ENCODE assay signal across 17 cellular contexts in genomic region chr16:8990445-8990844, GRCh38. TPM values are rescaled to one million over a fixed set of nuclear protein-coding genes. Genes with fewer than 3 reads are reported as not detected.
DNase-seq lines count a peak whose midpoint lies in the region; ATAC-seq, FAIRE-seq and TF ChIP-seq lines count a peak whose summit lies in the region.
"Had no signal": no experiment of that assay in that cellular context is flagged by ENCODE, and none has a peak within 500 bp of the region (broad histone marks: within the 10 kb centered on the region; RNA-seq: fewer than 3 reads in every experiment).

No MANE protein-coding gene starts in this region.

- no peak overlapping the region for H3K4ac ChIP-seq in H1 (replicated peaks; ENCODE audit: insufficient read length, low read depth, low read length)

- DNase-seq in H7, result peak; percentile 18
- DNase-seq in H1 (ENCODE audit: low read depth in 1 of 2, low spot score in 2 of 2), result no peak
- DNase-seq in left kidney (ENCODE audit: low read depth, low spot score), result peak; percentile 27
- no peak for DNase-seq in activated CD8-positive, alpha-beta memory T cell treated with anti-CD3 and anti-CD28 coated beads, Interleukin-2, amount 10 ng/mL, durations not matched to agents 7 days and 5 days
- DNase-seq in NCI-H2196 treated with DMSO at 0.1 percent for 48 hours (lab: John Stamatoyannopoulos, UW; ENCODE audit: unreplicated experiment), result no peak
- DNase-seq in GM20000 (ENCODE audit: low spot score), result no peak
- DNase-seq: Calu3; CD8-positive, alpha-beta T cell; DND-41; EL; HFFc6 had no signal

- H3K23me2 ChIP-seq in H1 (ENCODE audit: low read depth, low read length), result no peaks in the 10 kb centered on the region

- no peaks in the 10 kb centered on the region for H3K36me3 Mint-ChIP-seq in activated CD8-positive, alpha-beta memory T cell treated with anti-CD3 and anti-CD28 coated beads, Interleukin-2, amount 10 ng/mL, durations not matched to agents 7 days and 5 days
- H3K36me3 Mint-ChIP-seq: CD8-positive, alpha-beta T cell had no signal

- H3K4me1 Mint-ChIP-seq in activated CD8-positive, alpha-beta memory T cell treated with anti-CD3 and anti-CD28 coated beads, Interleukin-2, amount 10 ng/mL, durations not matched to agents 7 days and 5 days, result no peaks in the 10 kb centered on the region
- H3K4me1 Mint-ChIP-seq: B cell had no signal

- no peak overlapping the region; the same call in 1 of the 2 replicates for H3K18ac ChIP-seq in H1 (ENCODE audit: extremely low read depth, low read length)

- CTCF ChIA-PET in H1 (lab: Charles Lee; ENCODE audit: partially characterized antibody), result interaction anchor here (0.9 to 8.4 kb wide), 6 partner anchors 18 to 54 kb away, joined by 3 to 54 read pairs (median 6); no protein-coding TSS in a partner anchor
- CTCF ChIA-PET in activated CD8-positive, alpha-beta memory T cell treated with anti-CD3 and anti-CD28 coated beads, Interleukin-2, amount 10 ng/mL, durations not matched to agents 7 days and 5 days (lab: Charles Lee), result no interaction called here

- 38% methylated on average over 8 of the region's 8 CpGs; no CpG with 5 or more reads in 1 of the 2 experiments for WGBS in H1 (ENCODE audit: extremely low coverage in 1 of 2, insufficient coverage in 1 of 2, insufficient read length in 1 of 2, insufficient replicate concordance in 2 of 2, low coverage in 1 of 2, low lambda C conversion rate in 2 of 2, missing lambda C conversion rate in 1 of 2), 2 experiments

- H4K91ac ChIP-seq in H1 (replicated peaks; ENCODE audit: insufficient read length, low read length), result peak overlapping the region; percentile 91

- H2BK15ac ChIP-seq in H1 (ENCODE audit: low read length), result no peak overlapping the region

- no peak for TF ChIP-seq POLR2A in H1 (IDR thresholded peaks at IDR 0.05; ENCODE audit: control extremely low read depth in 1 of 2, low read depth in 2 of 2, low read length in 2 of 2)

- peak overlapping the region; percentile 41; the same call in 1 of the 2 replicates for H2BK5ac ChIP-seq in H1 (ENCODE audit: low read depth, low read length)

- no peak for ATAC-seq in activated CD8-positive, alpha-beta memory T cell treated with anti-CD3 and anti-CD28 coated beads, Interleukin-2, amount 10 ng/mL, durations not matched to agents 7 days and 5 days
- ATAC-seq: CD8-positive, alpha-beta T cell; GM12878; HCT116 had no signal

- no peaks in the 10 kb centered on the region for H3K9me3 Mint-ChIP-seq in activated CD8-positive, alpha-beta memory T cell treated with anti-CD3 and anti-CD28 coated beads, Interleukin-2, amount 10 ng/mL, durations not matched to agents 7 days and 5 days (ENCODE audit: low read depth)
- H3K9me3 Mint-ChIP-seq: CD8-positive, alpha-beta T cell; HFFc6 had no signal

- H4K8ac ChIP-seq in H1 (ENCODE audit: extremely low read depth, insufficient read depth, low read length), result no peak overlapping the region

- no peak overlapping the region for H3K23ac ChIP-seq in H1 (ENCODE audit: insufficient read length)

- no peaks in the 10 kb centered on the region for H3K79me1 ChIP-seq in H1 (ENCODE audit: low read depth, low read length)

- no peak for TF ChIP-seq CTCF in H1 (IDR thresholded peaks at IDR 0.05; ENCODE audit: control extremely low read depth in 1 of 3, insufficient read depth in 1 of 3, low read depth in 1 of 3, low read length in 3 of 3)
- TF ChIP-seq CTCF in GM20000 (IDR thresholded peaks at IDR 0.05; ENCODE audit: extremely low read depth, missing control alignments), result no peak

- H3K4me1 ChIP-seq in H1 (replicated peaks in 1 of 4; ENCODE audit: control insufficient read depth in 3 of 4, insufficient read depth in 4 of 4, low read length in 3 of 4), result peaks cover 0 to 4% (median 3%) of the 10 kb centered on the region in 4 experiments; a peak in 4 of 7 replicates

- no peak overlapping the region for H3K27ac ChIP-seq in H1 (ENCODE audit: low read depth, low read length)
- H3K27ac ChIP-seq: BLaER1 treated with 17β-estradiol and CSF1 and Interleukin-3, amounts not matched to agents 10 nM and 100 nM had no signal

- no peak overlapping the region for H3K14ac ChIP-seq in H1 (ENCODE audit: insufficient read length)

- H3K4me2 ChIP-seq in H1 (ENCODE audit: insufficient read depth in 1 of 2, low read depth in 2 of 2, low read length in 2 of 2), result peak overlapping the region; percentile 25 to 41; a peak in 3 of 4 replicates
- H3K4me2 ChIP-seq: BLaER1 treated with 17β-estradiol and CSF1 and Interleukin-3, amounts not matched to agents 10 nM and 100 nM had no signal

- no peak overlapping the region for H3K4me3 ChIP-seq in H7 (ENCODE audit: insufficient read depth, low read depth, low read length)
- no peak overlapping the region; a peak in 2 of 8 replicates for H3K4me3 ChIP-seq in H1 (ENCODE audit: extremely low read depth in 1 of 4, insufficient read depth in 2 of 4, low read depth in 3 of 4, low read length in 4 of 4)
- H3K4me3 ChIP-seq: BLaER1 treated with 17β-estradiol and CSF1 and Interleukin-3, amounts not matched to agents 10 nM and 100 nM; GM12878 had no signal

- no peak overlapping the region for H2AFZ ChIP-seq in H1 (ENCODE audit: low read length)

- no peak overlapping the region for H3K27ac Mint-ChIP-seq in activated CD8-positive, alpha-beta memory T cell treated with anti-CD3 and anti-CD28 coated beads, Interleukin-2, amount 10 ng/mL, durations not matched to agents 7 days and 5 days
- H3K27ac Mint-ChIP-seq: B cell; CD8-positive, alpha-beta T cell; HFFc6 had no signal

- H3K27me3 Mint-ChIP-seq in activated CD8-positive, alpha-beta memory T cell treated with anti-CD3 and anti-CD28 coated beads, Interleukin-2, amount 10 ng/mL, durations not matched to agents 7 days and 5 days, result no peaks in the 10 kb centered on the region

- POLR2A ChIA-PET in H1 (lab: Charles Lee; ENCODE audit: partially characterized antibody), result interaction anchor here (0.9 to 1.9 kb wide), 3 partner anchors 24 to 87 kb away, joined by 3 to 5 read pairs (median 3); no protein-coding TSS in a partner anchor

- H3K36me3 ChIP-seq in H7 (replicated peaks; ENCODE audit: control insufficient read depth, insufficient read depth, low read length), result no peaks in the 10 kb centered on the region
- no peaks in the 10 kb centered on the region for H3K36me3 ChIP-seq in H1 (ENCODE audit: control insufficient read depth in 2 of 4, insufficient read depth in 4 of 4, low read length in 3 of 4)
- H3K36me3 ChIP-seq: BLaER1 treated with 17β-estradiol and CSF1 and Interleukin-3, amounts not matched to agents 10 nM and 100 nM had no signal

- no peak for TF ChIP-seq RAD21 in H1 (IDR thresholded peaks at IDR 0.05 in 1 of 2, conservative IDR thresholded peaks at IDR 0.05 in 1 of 2; ENCODE audit: low read depth in 2 of 2, low read length in 2 of 2)

- H2AK5ac ChIP-seq in H1 (ENCODE audit: low read depth, low read length), result no peak overlapping the region

- 0 out of 2 replicates have a peak overlapping the region, but pooled peaks have one; percentile 82 for H2BK20ac ChIP-seq in H1 (ENCODE audit: low read length)

- no peaks in the 10 kb centered on the region for H3K79me2 ChIP-seq in H1 (ENCODE audit: control insufficient read depth in 1 of 2, insufficient read depth in 2 of 2, low read length in 2 of 2)

- FAIRE-seq in H1 (lab: Jason Lieb, UNC), result no peak
- FAIRE-seq: GM12878, H54, HTR-8/SVneo had no signal

- no peak overlapping the region for H4K5ac ChIP-seq in H1 (ENCODE audit: insufficient read length, low read depth, low read length)

- TF ChIP-seq EP300 in H1 (IDR thresholded peaks at IDR 0.05; ENCODE audit: borderline replicate concordance in 1 of 2, low read depth in 2 of 2, low read length in 2 of 2), result no peak

- H3K9me3 ChIP-seq in H1 (ENCODE audit: insufficient read depth in 2 of 2, low read depth in 1 of 2, low read length in 1 of 2), result no peaks in the 10 kb centered on the region
- H3K9me3 ChIP-seq: BLaER1 treated with 17β-estradiol and CSF1 and Interleukin-3, amounts not matched to agents 10 nM and 100 nM had no signal

- H3K9ac ChIP-seq in H1 (replicated peaks in 1 of 4; ENCODE audit: extremely low read depth in 1 of 4, low read depth in 3 of 4, low read length in 3 of 4), result no peak overlapping the region; a peak in 1 of 7 replicates
- H3K9ac ChIP-seq: BLaER1 treated with 17β-estradiol and CSF1 and Interleukin-3, amounts not matched to agents 10 nM and 100 nM had no signal

- H3K27me3 ChIP-seq in H7 (ENCODE audit: control insufficient read depth, insufficient read depth, low read length) (no peaks in the 10 kb centered on the region), H1 (replicated peaks in 1 of 4; ENCODE audit: control insufficient read depth in 3 of 4, extremely low read depth in 1 of 4, insufficient read depth in 3 of 4, low read length in 3 of 4) (no peaks in the 10 kb centered on the region; a peak in 1 of 7 replicates)
- H3K27me3 ChIP-seq: BLaER1 treated with 17β-estradiol and CSF1 and Interleukin-3, amounts not matched to agents 10 nM and 100 nM had no signal

- H4K20me1 ChIP-seq in H1 (replicated peaks in 1 of 2; ENCODE audit: control insufficient read depth in 1 of 2, insufficient read depth in 2 of 2, low read length in 2 of 2), result no peaks in the 10 kb centered on the region
- H4K20me1 ChIP-seq: BLaER1 treated with 17β-estradiol and CSF1 and Interleukin-3, amounts not matched to agents 10 nM and 100 nM had no signal

- H3K56ac ChIP-seq in H1 (replicated peaks; ENCODE audit: insufficient read length, low read depth, low read length), result no peak overlapping the region

- no peak overlapping the region for H3K4me3 Mint-ChIP-seq in activated CD8-positive, alpha-beta memory T cell treated with anti-CD3 and anti-CD28 coated beads, Interleukin-2, amount 10 ng/mL, durations not matched to agents 7 days and 5 days
- H3K4me3 Mint-ChIP-seq: B cell; CD8-positive, alpha-beta T cell; HFFc6 had no signal

- peak overlapping the region; percentile 56; the same call in 1 of the 2 replicates for H2BK12ac ChIP-seq in H1 (ENCODE audit: low read depth, low read length)

- H2BK120ac ChIP-seq in H1 (replicated peaks; ENCODE audit: low read depth, low read length), result no peak overlapping the region

RNA-seq across cellular contexts. Expression of gene USP7, which starts 26.7 kb away (rescaled TPM):
- total RNA-seq in H7 (2014; rRNA removed; shearing (Covaris generic)), result 63.6 and 80.7 TPM in 2 replicates
- 208 and 211 TPM in 2 replicates for total RNA-seq in H1 (2021; fragmentation: NEBNext Ultra II Directional; extraction: Animal tissue kit (Norgen Biotek cat#: 25700))
- 21.3 and 22.8 TPM in 2 replicates for polyA plus RNA-seq in H1 (2011; rRNA removed)
- polyA plus RNA-seq in H1 (2011; cell fraction: cytosol; rRNA removed), result 30.9 TPM
- polyA plus RNA-seq in H1 (2011; cell fraction: nucleus; rRNA removed), result 117 TPM
- polyA plus RNA-seq in H1 (2012, experiment 1 of 2), result 91.3 to 141 TPM (median 111 TPM) in 4 replicates
- 7.7 TPM for polyA plus RNA-seq in H1 (2012, experiment 2 of 2)
- polyA plus RNA-seq in H1 (2013, experiment 1 of 2), result 77.1 TPM
- polyA plus RNA-seq in H1 (2013, experiment 2 of 2), result 78.8 TPM
- polyA minus RNA-seq in H1 (2011; rRNA and poly(A)+ RNA removed), result 157 and 170 TPM in 2 replicates
- 41.6 TPM for polyA minus RNA-seq in H1 (2011; cell fraction: cytosol; rRNA and poly(A)+ RNA removed)
- polyA minus RNA-seq in H1 (2011; cell fraction: nucleus; rRNA and poly(A)+ RNA removed), result 170 TPM
- 100 to 1,000 TPM; 159 to 179 TPM for total RNA-seq in activated CD8-positive, alpha-beta memory T cell treated with anti-CD3 and anti-CD28 coated beads, Interleukin-2, amount 10 ng/mL, durations not matched to agents 7 days and 5 days

Comparison
In these comparisons a context has a peak if more than half of its experiments do, and no peak if none do; other contexts are left out.
1. DNase-seq: peak in H7 (single experiment) and left kidney (single experiment); none in H1 (0 of 2), activated CD8-positive, alpha-beta memory T cell treated with anti-CD3 and anti-CD28 coated beads, Interleukin-2, amount 10 ng/mL, durations not matched to agents 7 days and 5 days (single experiment), NCI-H2196 treated with DMSO at 0.1 percent for 48 hours (single experiment) and GM20000 (single experiment).